ENCODE assay signal across 2 cellular contexts in genomic region chr16:35111772-35112171, GRCh38.
A peak's percentile ranks its signal among the peaks of the same experiment; 100 is the strongest.
DNase-seq lines count a peak whose midpoint lies in the region; ATAC-seq, FAIRE-seq and TF ChIP-seq lines count a peak whose summit lies in the region.
"Not testable (repeated sequence)": the region's sequence is repeated elsewhere in the genome, so short reads cannot be mapped to it uniquely, and the experiment has no call there.

No MANE protein-coding gene starts in this region.

- not testable (repeated sequence) for TF ChIP-seq CTCF in A549 (IDR thresholded peaks at IDR 0.05); HEK293 (tag by site-specific recombination; IDR thresholded peaks at IDR 0.05)

- POLR2A ChIA-PET in A549 (lab: Yijun Ruan, JAX); HEK293 (lab: Yijun Ruan, JAX): not testable (repeated sequence)

- not testable (repeated sequence) for TF ChIP-seq RAD21 in A549 (conservative IDR thresholded peaks at IDR 0.05 in 1 of 2, IDR thresholded peaks at IDR 0.05 in 1 of 2)

- WGBS in A549 (ENCODE audit: missing lambda C conversion rate): 24% methylated on average over 4 of the region's 4 CpGs

- not testable (repeated sequence) for H3K4me1 ChIP-seq in A549; HEK293 (ENCODE audit: control insufficient read depth, insufficient read depth, low read length)

- not testable (repeated sequence) for ATAC-seq in A549

- not testable (repeated sequence) for H3K27ac ChIP-seq in A549; HEK293 (ENCODE audit: extremely low read depth, low read depth, low read length)

- not testable (repeated sequence) for H3K4me3 ChIP-seq in A549; HEK293 (ENCODE audit: low read depth, low read length)

- not testable (repeated sequence) for DNase-seq in A549 (ENCODE audit: low read depth in 1 of 2, low spot score in 1 of 2)

- H3K36me3 ChIP-seq in HEK293 (ENCODE audit: control insufficient read depth in 2 of 2, insufficient read depth in 1 of 2, low read length in 2 of 2): not testable (repeated sequence)

- TF ChIP-seq EP300 in A549 (IDR thresholded peaks at IDR 0.05): not testable (repeated sequence)

- H3K9me3 ChIP-seq in A549; HEK293 (ENCODE audit: control insufficient read depth, insufficient read depth, low read depth, low read length): not testable (repeated sequence)

- CTCF ChIA-PET in A549 (lab: Yijun Ruan, JAX); HEK293 (lab: Yijun Ruan, JAX): not testable (repeated sequence)

- not testable (repeated sequence) for FAIRE-seq in A549 (lab: Jason Lieb, UNC)

- not testable (repeated sequence) for TF ChIP-seq POLR2A in A549 (IDR thresholded peaks at IDR 0.05; ENCODE audit: low read length)

- not testable (repeated sequence) for H3K4me2 ChIP-seq in A549

TF ChIP-seq in A549, 52 proteins besides CTCF, POLR2A, EP300 and RAD21:
- TF ChIP-seq ZC3H11A (IDR thresholded peaks at IDR 0.05): peak; percentile 56

TF ChIP-seq in HEK293, 187 proteins besides CTCF, POLR2A, EP300 and RAD21:
- TF ChIP-seq ZXDB (tag by site-specific recombination; IDR thresholded peaks at IDR 0.05): 0 out of 2 replicates have a peak, but pooled peaks have one; percentile 33
- TF ChIP-seq ZBTB11 (tag by site-specific recombination; conservative IDR thresholded peaks at IDR 0.05; ENCODE audit: low read depth): peak; percentile 62
- TF ChIP-seq ZNF623 (tag by site-specific recombination; IDR thresholded peaks at IDR 0.05): peak; percentile 38; the same call in 1 of the 2 replicates
- TF ChIP-seq ZNF138 (tag by site-specific recombination; IDR thresholded peaks at IDR 0.05; ENCODE audit: borderline replicate concordance): peak; percentile 45; the same call in 1 of the 2 replicates
- peak; percentile 63; the same call in 1 of the 2 replicates for TF ChIP-seq ZNF394 (tag by site-specific recombination; IDR thresholded peaks at IDR 0.05; ENCODE audit: borderline replicate concordance)
- 0 out of 2 replicates have a peak, but pooled peaks have one; percentile 9 for TF ChIP-seq ZNF654 (tag by site-specific recombination; IDR thresholded peaks at IDR 0.05; ENCODE audit: low read depth)
- TF ChIP-seq ZNF518A (tag by site-specific recombination; conservative IDR thresholded peaks at IDR 0.05; ENCODE audit: low read depth): peak; percentile 58; the same call in 1 of the 2 replicates
- TF ChIP-seq ZNF555 (tag by site-specific recombination; conservative IDR thresholded peaks at IDR 0.05): peak; percentile 58
- peak; percentile 49; the same call in 1 of the 2 replicates for TF ChIP-seq ZNF140 (tag by site-specific recombination; IDR thresholded peaks at IDR 0.05)
- peak; percentile 55 for TF ChIP-seq ZNF426 (tag by site-specific recombination; IDR thresholded peaks at IDR 0.05)
